In genomic region chr6:11584264-11584663, GRCh38 we compare ENCODE assay signal across 2 cellular contexts.
TF ChIP-seq lines count a peak whose summit lies in the region.

No MANE protein-coding gene starts in this region.

TF ChIP-seq in SK-N-SH, 30 proteins besides CTCF, POLR2A, EP300 and RAD21 (continued from another document):
- peak; percentile 38; the same call in 1 of the 2 replicates for TF ChIP-seq PBX3 (IDR thresholded peaks at IDR 0.05)
TF ChIP-seq in SK-N-SH: peak in this region for 1.

TF ChIP-seq in H1, 55 proteins besides CTCF, POLR2A, EP300 and RAD21:
- no peak for TF ChIP-seq JUN (IDR thresholded peaks at IDR 0.05; ENCODE audit: low read depth, low read length)
- TF ChIP-seq CEBPB (IDR thresholded peaks at IDR 0.05; ENCODE audit: low read depth, low read length), result peak; percentile 85
- TF ChIP-seq SRF (IDR thresholded peaks at IDR 0.05; ENCODE audit: low read depth, low read length), result no peak
